In genomic region chr13:20119960-20120359, GRCh38 we compare ENCODE assay signal across 8 cellular contexts. TPM values are rescaled to one million over a fixed set of nuclear protein-coding genes. Genes with fewer than 3 reads are reported as not detected.
DNase-seq lines count a peak whose midpoint lies in the region; ATAC-seq and TF ChIP-seq lines count a peak whose summit lies in the region.
"Had no signal": no experiment of that assay in that cellular context is flagged by ENCODE, and none has a peak within 500 bp of the region (broad histone marks: within the 10 kb centered on the region; RNA-seq: fewer than 3 reads in every experiment).

No MANE protein-coding gene starts in this region.

- H3K4me3 ChIP-seq in HUES6 (ENCODE audit: low read depth, low read length) (peak overlapping the region; percentile 38), iPS-20b (ENCODE audit: low read length) (peak overlapping the region; percentile 46; the same call in 1 of the 2 replicates)

- H3K27me3 ChIP-seq in HUES6 (ENCODE audit: control insufficient read depth, insufficient read depth, low read length) (no peaks in the 10 kb centered on the region), iPS-20b (ENCODE audit: insufficient read depth, low read length) (peaks cover 14% of the 10 kb centered on the region; the same call in 1 of the 2 replicates)

- H3K9me3 Mint-ChIP-seq in activated CD8-positive, alpha-beta T cell treated with anti-CD3 and anti-CD28 coated beads for 36 hours = no peaks in the 10 kb centered on the region
- no peaks in the 10 kb centered on the region for H3K9me3 Mint-ChIP-seq in stimulated activated memory B cell treated with anti-CD40 and anti-IgM and Interleukin-4, amounts not matched to agents 10 μg/mL and 1 μg/mL and 100 μg/mL, for 72 hours

- H3K4me3 Mint-ChIP-seq in activated CD8-positive, alpha-beta T cell treated with anti-CD3 and anti-CD28 coated beads for 36 hours = peak overlapping the region; percentile 77
- peak overlapping the region; percentile 69 for H3K4me3 Mint-ChIP-seq in stimulated activated memory B cell treated with anti-CD40 and anti-IgM and Interleukin-4, amounts not matched to agents 10 μg/mL and 1 μg/mL and 100 μg/mL, for 72 hours

- peaks cover 5% of the 10 kb centered on the region for H3K27me3 Mint-ChIP-seq in activated CD8-positive, alpha-beta T cell treated with anti-CD3 and anti-CD28 coated beads for 36 hours
- H3K27me3 Mint-ChIP-seq in stimulated activated memory B cell treated with anti-CD40 and anti-IgM and Interleukin-4, amounts not matched to agents 10 μg/mL and 1 μg/mL and 100 μg/mL, for 72 hours = peaks cover 36% of the 10 kb centered on the region

- H3K36me3 ChIP-seq in HUES6 (ENCODE audit: control insufficient read depth, insufficient read depth, low read length) (no peaks in the 10 kb centered on the region), iPS-20b (ENCODE audit: insufficient read depth, low read depth, low read length) (no peaks in the 10 kb centered on the region)

- peaks cover 18% of the 10 kb centered on the region for H3K4me1 Mint-ChIP-seq in activated CD8-positive, alpha-beta T cell treated with anti-CD3 and anti-CD28 coated beads for 36 hours (ENCODE audit: low read depth)
- peaks cover 25% of the 10 kb centered on the region for H3K4me1 Mint-ChIP-seq in stimulated activated memory B cell treated with anti-CD40 and anti-IgM and Interleukin-4, amounts not matched to agents 10 μg/mL and 1 μg/mL and 100 μg/mL, for 72 hours

- H3K9me3 ChIP-seq in HUES6 (ENCODE audit: control insufficient read depth, insufficient read depth, low read depth, low read length) (no peaks in the 10 kb centered on the region), iPS-20b (ENCODE audit: insufficient read depth, low read depth, low read length) (no peaks in the 10 kb centered on the region)

- no peak for TF ChIP-seq CTCF in activated CD8-positive, alpha-beta T cell treated with anti-CD3 and anti-CD28 coated beads for 36 hours (IDR thresholded peaks at IDR 0.05)

- H3K9ac ChIP-seq in HUES6 (ENCODE audit: low read length) = no peak overlapping the region
- peak overlapping the region; percentile 42; the same call in 1 of the 2 replicates for H3K9ac ChIP-seq in iPS-20b (ENCODE audit: low read depth, low read length)

- CTCF ChIA-PET in activated CD8-positive, alpha-beta T cell treated with anti-CD3 and anti-CD28 coated beads for 36 hours (lab: Charles Lee) = interaction anchor here (1.6 to 4.9 kb wide), 3 partner anchors 8 to 42 kb away, joined by 8 to 33 read pairs (median 9); partner anchors contain the start of gene GJA3

- peak overlapping the region; percentile 51 for H3K27ac Mint-ChIP-seq in activated CD8-positive, alpha-beta T cell treated with anti-CD3 and anti-CD28 coated beads for 36 hours
- peak overlapping the region; percentile 74 for H3K27ac Mint-ChIP-seq in stimulated activated memory B cell treated with anti-CD40 and anti-IgM and Interleukin-4, amounts not matched to agents 10 μg/mL and 1 μg/mL and 100 μg/mL, for 72 hours

- POLR2A ChIA-PET in activated CD8-positive, alpha-beta T cell treated with anti-CD3 and anti-CD28 coated beads for 36 hours (lab: Charles Lee) = interaction anchor here (2.6 kb wide), 1 partner anchor 7 kb away, joined by 13 read pairs; no protein-coding TSS in a partner anchor

- H3K27ac ChIP-seq in HUES6 (ENCODE audit: low read depth, low read length) (peak overlapping the region; percentile 18; the same call in 1 of the 2 replicates), iPS-20b (ENCODE audit: low read length) (peak overlapping the region; percentile 1)

- H3K4me1 ChIP-seq in HUES6 (ENCODE audit: control insufficient read depth, insufficient read depth, low read length) = peaks cover 15% of the 10 kb centered on the region
- H3K4me1 ChIP-seq in iPS-20b (ENCODE audit: insufficient read depth, low read length) = peaks cover 8% of the 10 kb centered on the region; the same call in 1 of the 2 replicates

- H3K36me3 Mint-ChIP-seq in activated CD8-positive, alpha-beta T cell treated with anti-CD3 and anti-CD28 coated beads for 36 hours (ENCODE audit: low read depth) = no peaks in the 10 kb centered on the region
- H3K36me3 Mint-ChIP-seq in stimulated activated memory B cell treated with anti-CD40 and anti-IgM and Interleukin-4, amounts not matched to agents 10 μg/mL and 1 μg/mL and 100 μg/mL, for 72 hours = no peaks in the 10 kb centered on the region

- no peak for ATAC-seq in activated CD8-positive, alpha-beta T cell treated with anti-CD3 and anti-CD28 coated beads for 36 hours
- ATAC-seq in stimulated activated memory B cell treated with anti-CD40 and anti-IgM and Interleukin-4, amounts not matched to agents 10 μg/mL and 1 μg/mL and 100 μg/mL, for 72 hours = no peak
- ATAC-seq in HG03196 (IDR thresholded peaks at IDR 0.05; ENCODE audit: unreplicated experiment) (no peak), GM19035 (IDR thresholded peaks at IDR 0.05; ENCODE audit: unreplicated experiment) (no peak)

- no peak for DNase-seq in activated CD8-positive, alpha-beta T cell treated with anti-CD3 and anti-CD28 coated beads for 36 hours
- no peak for DNase-seq in NCI-H446 treated with DMSO at 0.1 percent for 48 hours (lab: John Stamatoyannopoulos, UW)
- DNase-seq: NCI-H2029 treated with DMSO at 0.1 percent for 48 hours had no signal

- intact Hi-C loops in activated CD8-positive, alpha-beta T cell treated with anti-CD3 and anti-CD28 coated beads for 36 hours (cut with micrococcal nuclease) = no loop called here

RNA-seq across cellular contexts. Expression of gene GJA3, which starts 40.9 kb away (rescaled TPM):
- under 1 TPM; 0.32 to 0.51 TPM for total RNA-seq in activated CD8-positive, alpha-beta T cell treated with anti-CD3 and anti-CD28 coated beads for 36 hours
